ENCODE assay signal across 23 cellular contexts in genomic region chr3:59040902-59041301, GRCh38. TPM values are rescaled to one million over a fixed set of nuclear protein-coding genes. Genes with fewer than 3 reads are reported as not detected.
DNase-seq lines count a peak whose midpoint lies in the region; ATAC-seq, FAIRE-seq and TF ChIP-seq lines count a peak whose summit lies in the region.
"Had no signal": no experiment of that assay in that cellular context is flagged by ENCODE, and none has a peak within 500 bp of the region (broad histone marks: within the 10 kb centered on the region; RNA-seq: fewer than 3 reads in every experiment).

No MANE protein-coding gene starts in this region.

- H3K9me3 Mint-ChIP-seq in activated naive CD8-positive, alpha-beta T cell treated with anti-CD3 and anti-CD28 coated beads for 36 hours = no peaks in the 10 kb centered on the region
- H3K9me3 Mint-ChIP-seq: CD8-positive, alpha-beta memory T cell; GM23338 had no signal

- H3K27ac ChIP-seq in ovary = no peak overlapping the region
- H3K27ac ChIP-seq: BLaER1 treated with 17β-estradiol and CSF1 and Interleukin-3, amounts not matched to agents 10 nM and 100 nM; HL-60; RWPE1 had no signal

- DNase-seq in NCI-H748 (lab: John Stamatoyannopoulos, UW; ENCODE audit: unreplicated experiment) (peak; percentile 14), NCI-H748 treated with DMSO at 0.1 percent for 48 hours (lab: John Stamatoyannopoulos, UW) (no peak), choroid plexus epithelial cell (ENCODE audit: low read depth) (peak; percentile 33), ovary (no peak), left colon (no peak)
- no peak for DNase-seq in activated naive CD8-positive, alpha-beta T cell treated with anti-CD3 and anti-CD28 coated beads for 36 hours
- no peak for DNase-seq in stimulated activated CD8-positive, alpha-beta memory T cell treated with anti-CD3 and anti-CD28 coated beads, Interleukin-4, amount 100 ng/mL, for 48 hours
- DNase-seq: 8988T; CD8-positive, alpha-beta memory T cell; DMS79 treated with DMSO at 0.1 percent for 48 hours; GDM1; MV-4-11; NCI-H1417 treated with DMSO at 0.1 percent for 48 hours; NCI-H2029 treated with DMSO at 0.1 percent for 48 hours; NCI-H510A treated with DMSO at 0.1 percent for 48 hours; PC-3 had no signal

- no peak overlapping the region for H3K27ac Mint-ChIP-seq in activated naive CD8-positive, alpha-beta T cell treated with anti-CD3 and anti-CD28 coated beads for 36 hours
- H3K27ac Mint-ChIP-seq: CD8-positive, alpha-beta memory T cell; GM23338 had no signal

- no peaks in the 10 kb centered on the region for H3K4me1 Mint-ChIP-seq in activated naive CD8-positive, alpha-beta T cell treated with anti-CD3 and anti-CD28 coated beads for 36 hours
- H3K4me1 Mint-ChIP-seq: CD8-positive, alpha-beta memory T cell; GM23338 had no signal

- no peaks in the 10 kb centered on the region for H3K9me3 ChIP-seq in ovary

- H3K36me3 ChIP-seq in ovary = no peaks in the 10 kb centered on the region

- FAIRE-seq in islet of Langerhans (lab: Jason Lieb, UNC) = peak; percentile 82
- FAIRE-seq: GM12891, HTR-8/SVneo had no signal

- TF ChIP-seq POLR2A in ovary (IDR thresholded peaks at IDR 0.05) = no peak

- H3K4me3 Mint-ChIP-seq in activated naive CD8-positive, alpha-beta T cell treated with anti-CD3 and anti-CD28 coated beads for 36 hours = no peak overlapping the region
- H3K4me3 Mint-ChIP-seq: CD8-positive, alpha-beta memory T cell; GM23338 had no signal

- H3K36me3 Mint-ChIP-seq in activated naive CD8-positive, alpha-beta T cell treated with anti-CD3 and anti-CD28 coated beads for 36 hours = no peaks in the 10 kb centered on the region

- H3K4me1 ChIP-seq in ovary (ENCODE audit: insufficient read depth) = no peaks in the 10 kb centered on the region

- intact Hi-C loops in ovary (cut with DNase I) (no loop called here), left colon (cut with DNase I, micrococcal nuclease) (no loop called here)

- TF ChIP-seq EP300 in ovary (IDR thresholded peaks at IDR 0.05) = no peak

- no peak for ATAC-seq in left colon
- ATAC-seq: GM23338, PC-3 had no signal

- H3K4me3 ChIP-seq in choroid plexus epithelial cell (ENCODE audit: low read depth, low read length) (no peak overlapping the region), ovary (no peak overlapping the region)
- H3K4me3 ChIP-seq: BLaER1 treated with 17β-estradiol and CSF1 and Interleukin-3, amounts not matched to agents 10 nM and 100 nM; GM23338 had no signal

- no peaks in the 10 kb centered on the region for H3K27me3 Mint-ChIP-seq in activated naive CD8-positive, alpha-beta T cell treated with anti-CD3 and anti-CD28 coated beads for 36 hours

- peaks cover 2% of the 10 kb centered on the region for H3K27me3 ChIP-seq in ovary
- H3K27me3 ChIP-seq: BLaER1 treated with 17β-estradiol and CSF1 and Interleukin-3, amounts not matched to agents 10 nM and 100 nM had no signal

- TF ChIP-seq CTCF in choroid plexus epithelial cell (conservative IDR thresholded peaks at IDR 0.05; ENCODE audit: low read depth, low read length) (no peak), ovary (IDR thresholded peaks at IDR 0.05) (no peak)

RNA-seq across cellular contexts. Expression of gene CFAP20DC, which starts 8.9 kb away (rescaled TPM):
- 1 to 10 TPM; 1.6 to 2.4 TPM for total RNA-seq in activated naive CD8-positive, alpha-beta T cell treated with anti-CD3 and anti-CD28 coated beads for 36 hours
- total RNA-seq in ovary (1 to 10 TPM in 1 of 7 donors, under 1 TPM in 6; 0.10 to 1.4 (median 0.47) TPM), left colon (1 to 10 TPM in 1 of 2 donors, under 1 TPM in 1; 0.98 to 1.6 TPM)
- 1 to 10 TPM in 1 of 2 donors, under 1 TPM in 1; 0.42 to 2.4 TPM for polyA plus RNA-seq in ovary
- polyA plus RNA-seq: CD8-positive, alpha-beta memory T cell had no signal

Comparison
In these comparisons a context has a peak if more than half of its experiments do, and no peak if none do; other contexts are left out.
1. DNase-seq: peak in NCI-H748 (single experiment) and choroid plexus epithelial cell (single experiment); none in NCI-H748 treated with DMSO at 0.1 percent for 48 hours (single experiment), activated naive CD8-positive, alpha-beta T cell treated with anti-CD3 and anti-CD28 coated beads for 36 hours (single experiment), ovary (0 of 5), left colon (0 of 2) and stimulated activated CD8-positive, alpha-beta memory T cell treated with anti-CD3 and anti-CD28 coated beads, Interleukin-4, amount 100 ng/mL, for 48 hours (single experiment).